Comparison of ENCODE assay signal across 1 cellular context in the genomic region with DNA sequence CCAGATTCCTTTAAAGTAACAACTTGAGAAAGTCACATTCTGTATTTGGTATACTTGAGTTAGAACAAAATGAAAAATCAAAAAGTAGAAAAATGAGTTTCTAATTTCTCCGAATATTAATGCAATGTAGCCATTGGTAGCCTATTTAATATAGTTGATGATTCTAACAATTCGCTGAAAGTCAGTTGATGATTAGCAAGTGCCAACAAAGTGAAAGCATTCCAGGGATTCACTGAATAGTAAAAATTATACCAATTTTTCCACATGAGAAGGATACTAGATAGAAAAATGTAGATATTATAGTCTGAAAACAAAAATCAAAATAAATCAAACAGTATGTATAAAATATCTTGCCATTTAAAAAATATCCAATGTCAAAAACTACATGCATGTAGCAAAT.
TF ChIP-seq lines count a peak whose summit lies in the region.

No MANE protein-coding gene starts in this region.

TF ChIP-seq in WTC11, 78 proteins besides CTCF, POLR2A, EP300 and RAD21 (continued from another document):
- TF ChIP-seq, protein P1, sequence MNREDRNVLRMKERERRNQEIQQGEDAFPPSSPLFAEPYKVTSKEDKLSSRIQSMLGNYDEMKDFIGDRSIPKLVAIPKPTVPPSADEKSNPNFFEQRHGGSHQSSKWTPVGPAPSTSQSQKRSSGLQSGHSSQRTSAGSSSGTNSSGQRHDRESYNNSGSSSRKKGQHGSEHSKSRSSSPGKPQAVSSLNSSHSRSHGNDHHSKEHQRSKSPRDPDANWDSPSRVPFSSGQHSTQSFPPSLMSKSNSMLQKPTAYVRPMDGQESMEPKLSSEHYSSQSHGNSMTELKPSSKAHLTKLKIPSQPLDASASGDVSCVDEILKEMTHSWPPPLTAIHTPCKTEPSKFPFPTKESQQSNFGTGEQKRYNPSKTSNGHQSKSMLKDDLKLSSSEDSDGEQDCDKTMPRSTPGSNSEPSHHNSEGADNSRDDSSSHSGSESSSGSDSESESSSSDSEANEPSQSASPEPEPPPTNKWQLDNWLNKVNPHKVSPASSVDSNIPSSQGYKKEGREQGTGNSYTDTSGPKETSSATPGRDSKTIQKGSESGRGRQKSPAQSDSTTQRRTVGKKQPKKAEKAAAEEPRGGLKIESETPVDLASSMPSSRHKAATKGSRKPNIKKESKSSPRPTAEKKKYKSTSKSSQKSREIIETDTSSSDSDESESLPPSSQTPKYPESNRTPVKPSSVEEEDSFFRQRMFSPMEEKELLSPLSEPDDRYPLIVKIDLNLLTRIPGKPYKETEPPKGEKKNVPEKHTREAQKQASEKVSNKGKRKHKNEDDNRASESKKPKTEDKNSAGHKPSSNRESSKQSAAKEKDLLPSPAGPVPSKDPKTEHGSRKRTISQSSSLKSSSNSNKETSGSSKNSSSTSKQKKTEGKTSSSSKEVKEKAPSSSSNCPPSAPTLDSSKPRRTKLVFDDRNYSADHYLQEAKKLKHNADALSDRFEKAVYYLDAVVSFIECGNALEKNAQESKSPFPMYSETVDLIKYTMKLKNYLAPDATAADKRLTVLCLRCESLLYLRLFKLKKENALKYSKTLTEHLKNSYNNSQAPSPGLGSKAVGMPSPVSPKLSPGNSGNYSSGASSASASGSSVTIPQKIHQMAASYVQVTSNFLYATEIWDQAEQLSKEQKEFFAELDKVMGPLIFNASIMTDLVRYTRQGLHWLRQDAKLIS (CRISPR knock-in tag; IDR thresholded peaks at IDR 0.05; ENCODE audit: borderline replicate concordance): no peak
- TF ChIP-seq, protein P2, sequence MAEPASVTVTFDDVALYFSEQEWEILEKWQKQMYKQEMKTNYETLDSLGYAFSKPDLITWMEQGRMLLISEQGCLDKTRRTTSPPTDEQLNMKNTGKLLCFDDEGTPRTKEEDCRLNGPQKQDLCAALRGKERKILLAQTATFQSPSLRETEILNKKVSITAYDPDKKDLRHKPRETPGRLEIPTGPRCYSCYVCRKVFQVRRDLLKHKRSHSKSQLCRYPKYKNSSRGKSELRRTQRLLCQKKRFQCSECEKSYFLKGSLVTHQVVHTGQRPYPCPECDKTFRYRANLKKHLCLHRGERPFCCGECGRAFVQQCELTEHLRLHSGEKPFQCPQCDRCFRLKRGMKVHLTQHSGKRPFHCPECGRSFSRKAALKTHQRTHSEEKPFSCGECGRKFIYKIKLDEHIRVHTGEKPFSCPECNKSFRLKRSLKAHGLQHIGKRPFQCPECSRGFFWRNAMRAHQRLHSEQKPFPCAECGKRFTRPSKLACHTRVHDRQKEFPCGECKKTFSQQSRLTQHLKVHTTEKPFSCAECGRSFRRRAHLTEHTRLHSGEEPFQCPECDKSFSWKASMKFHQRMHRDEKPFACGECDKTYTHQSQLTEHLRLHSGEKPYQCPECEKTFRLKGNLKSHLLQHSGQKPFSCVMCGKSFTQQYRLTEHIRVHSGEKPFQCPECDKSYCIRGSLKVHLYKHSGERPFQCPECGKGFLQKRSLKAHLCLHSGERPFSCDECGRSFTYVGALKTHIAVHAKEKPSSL (CRISPR knock-in tag; conservative IDR thresholded peaks at IDR 0.05): no peak
